ENCODE assay signal across 8 cellular contexts in the genomic region with DNA sequence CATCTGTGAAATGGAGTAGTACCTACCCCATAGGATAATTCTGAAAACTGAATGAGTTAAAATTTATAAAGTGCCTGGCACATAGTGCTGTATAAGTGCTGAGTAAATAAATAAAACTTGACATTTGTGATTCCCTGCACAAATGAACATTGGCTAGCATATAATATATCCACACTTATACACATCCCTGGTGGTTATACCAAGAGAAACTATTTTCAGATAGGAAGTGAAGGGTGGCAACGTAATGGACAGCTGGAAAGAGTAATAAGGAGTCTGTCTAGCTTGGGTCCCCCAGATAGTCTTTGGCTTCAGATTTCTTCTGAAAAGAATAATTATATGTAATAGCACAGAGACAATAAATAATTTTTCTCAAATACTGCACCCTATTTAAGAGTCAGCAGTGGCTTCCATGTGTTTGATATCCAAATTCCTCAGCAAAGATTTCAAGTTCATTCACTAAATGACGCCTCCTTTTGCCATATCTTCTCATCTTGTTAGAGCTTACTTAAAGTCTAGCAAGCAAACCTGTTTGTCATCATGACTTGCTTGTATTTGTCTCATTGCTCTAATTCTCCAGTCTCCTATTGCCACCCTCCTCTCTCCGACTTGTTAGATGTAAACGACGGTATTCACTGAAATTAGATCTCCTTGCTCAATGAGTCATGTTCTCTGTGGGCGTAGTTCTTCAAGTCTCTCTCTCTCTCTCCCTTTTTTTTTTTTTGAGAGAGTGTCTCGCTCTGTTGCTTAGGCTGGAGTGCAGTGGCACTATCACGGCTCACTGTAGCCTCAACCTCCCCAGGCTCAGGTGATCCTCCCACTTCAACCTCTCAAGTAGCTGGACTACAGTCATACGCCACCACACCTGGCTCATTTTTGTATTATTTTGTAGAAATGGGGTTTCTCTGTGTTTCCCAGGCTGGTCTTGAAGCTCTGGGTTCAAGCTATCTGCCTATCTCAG. TPM values are rescaled to one million over a fixed set of nuclear protein-coding genes. Genes with fewer than 3 reads are reported as not detected.
A peak's percentile ranks its signal among the peaks of the same experiment; 100 is the strongest.
DNase-seq lines count a peak whose midpoint lies in the region; ATAC-seq, FAIRE-seq and TF ChIP-seq lines count a peak whose summit lies in the region.

No MANE protein-coding gene starts in this region.

- H3K36me3 ChIP-seq in RWPE2 (ENCODE audit: low read depth) (peaks cover 12% of the 10 kb centered on the region), vagina (no peaks in the 10 kb centered on the region)

- FAIRE-seq in GM19239 (lab: Jason Lieb, UNC) = no peak

- H3K27ac ChIP-seq in RWPE2 (ENCODE audit: poor library complexity, severe bottlenecking) = peak overlapping the region; percentile 33
- H3K27ac ChIP-seq in vagina = peak overlapping the region; percentile 71

- ATAC-seq in RWPE2 (ENCODE audit: low read depth) = peak; percentile 93
- ATAC-seq in HG03135 (IDR thresholded peaks at IDR 0.05; ENCODE audit: unreplicated experiment) = no peak

- DNase-seq in stimulated activated CD4-positive, alpha-beta T cell treated with anti-CD3 and anti-CD28 coated beads, Interleukin-2, amount 100 ng/mL, for 4 hours (ENCODE audit: low read depth) = peak; percentile 22
- no peak for DNase-seq in stimulated activated CD4-positive, alpha-beta T cell treated with anti-CD3 and anti-CD28 coated beads, Interleukin-2, amount 100 ng/mL, for 24 hours
- DNase-seq in RWPE2 (ENCODE audit: low spot score) (no peak), fibroblast of the conjunctiva (ENCODE audit: low read depth) (peak; percentile 89), vagina (ENCODE audit: extremely low spot score in 2 of 2) (no peak), SHP77 (lab: John Stamatoyannopoulos, UW) (no peak), GM19239 (ENCODE audit: insufficient read length, low spot score) (no peak)

- intact Hi-C loops in vagina (cut with DNase I) = no loop called here

- no peak overlapping the region for H3K4me3 ChIP-seq in RWPE2 (ENCODE audit: severe bottlenecking)
- no peak overlapping the region for H3K4me3 ChIP-seq in vagina

- no peak for TF ChIP-seq POLR2A in vagina (IDR thresholded peaks at IDR 0.05)

- H3K27me3 ChIP-seq in RWPE2 (ENCODE audit: insufficient read depth, poor library complexity, severe bottlenecking) = no peaks in the 10 kb centered on the region
- no peaks in the 10 kb centered on the region for H3K27me3 ChIP-seq in vagina

- TF ChIP-seq CTCF in RWPE2 (IDR thresholded peaks at IDR 0.05; ENCODE audit: poor library complexity, severe bottlenecking) (no peak), vagina (IDR thresholded peaks at IDR 0.05) (no peak)

- H3K9me3 ChIP-seq in RWPE2 (ENCODE audit: severe bottlenecking) (no peaks in the 10 kb centered on the region), vagina (no peaks in the 10 kb centered on the region)

- H3K4me1 ChIP-seq in RWPE2 (ENCODE audit: insufficient read depth, poor library complexity, severe bottlenecking) (peaks cover 32% of the 10 kb centered on the region), vagina (peaks cover 44% of the 10 kb centered on the region)

RNA-seq across cellular contexts. Expression of gene ADGRF3, which starts 8.7 kb away (rescaled TPM):
- 0.49 TPM for total RNA-seq in vagina

RNA-seq across cellular contexts. Expression of gene SELENOI, which starts 9.4 kb away (rescaled TPM):
- total RNA-seq in vagina = 33.4 TPM

RNA-seq across cellular contexts. Expression of gene DRC1, which starts 46.4 kb away (rescaled TPM):
- total RNA-seq in vagina = not detected

Comparison
In these comparisons a context has a peak if more than half of its experiments do, and no peak if none do; other contexts are left out.
1. DNase-seq: peak in stimulated activated CD4-positive, alpha-beta T cell treated with anti-CD3 and anti-CD28 coated beads, Interleukin-2, amount 100 ng/mL, for 4 hours (single experiment) and fibroblast of the conjunctiva (single experiment); none in stimulated activated CD4-positive, alpha-beta T cell treated with anti-CD3 and anti-CD28 coated beads, Interleukin-2, amount 100 ng/mL, for 24 hours (0 of 2), RWPE2 (single experiment), vagina (0 of 2), SHP77 (0 of 2) and GM19239 (single experiment).